ENCODE assay signal across 26 cellular contexts in the genomic region with DNA sequence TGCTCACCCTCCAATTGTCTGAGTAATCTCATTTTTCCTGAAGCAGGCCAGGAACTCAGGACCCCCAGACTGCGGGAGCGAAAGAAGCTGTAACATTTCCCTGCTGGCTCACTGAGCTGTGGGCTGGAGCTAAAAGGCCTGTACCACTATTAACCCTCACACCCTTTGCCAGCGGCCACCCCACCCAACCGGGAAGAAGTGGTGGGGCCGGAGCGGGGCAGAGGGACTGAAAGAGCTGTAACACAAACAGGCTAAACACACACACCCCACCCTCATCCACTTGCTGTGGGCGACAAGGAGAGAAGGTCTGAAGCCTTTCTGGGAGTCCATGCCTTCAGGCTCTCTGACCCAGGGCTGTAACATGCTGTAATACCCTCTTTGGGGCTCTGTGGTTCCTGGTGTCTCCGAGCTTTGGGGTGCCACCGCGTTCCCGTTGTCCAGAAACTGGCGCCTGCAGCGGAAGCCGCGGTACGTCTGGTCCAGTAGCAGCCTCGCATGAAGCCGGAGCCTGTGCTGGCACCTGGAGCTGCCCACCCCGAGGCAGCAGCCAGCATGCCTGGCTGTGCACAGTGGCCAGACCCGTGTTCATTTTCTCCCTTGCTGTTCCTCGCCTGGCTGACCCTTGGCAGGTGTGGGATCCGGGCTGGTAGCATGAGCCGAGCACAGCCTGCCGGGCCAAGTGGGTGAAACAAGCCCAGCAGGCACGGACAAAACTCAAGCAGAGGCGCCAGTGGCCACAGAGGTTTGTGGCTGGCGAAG.
"Had no signal": no experiment of that assay in that cellular context is flagged by ENCODE, and none has a peak within 500 bp of the region (broad histone marks: within the 10 kb centered on the region; RNA-seq: fewer than 3 reads in every experiment).

No MANE protein-coding gene starts in this region.

- H3K27me3 ChIP-seq: adrenal gland, ascending aorta, cardiac muscle cell, gastrocnemius medialis, sigmoid colon, tibial artery had no signal

- H3K36me3 ChIP-seq: adrenal gland, ascending aorta, cardiac muscle cell, gastrocnemius medialis, sigmoid colon, tibial artery had no signal

- H3K27ac ChIP-seq: adrenal gland, ascending aorta, cardiac muscle cell, gastrocnemius medialis, sigmoid colon, tibial artery had no signal

- DNase-seq: activated CD4-positive, alpha-beta T cell treated with anti-CD3 and anti-CD28 coated beads for 36 hours; activated CD4-positive, alpha-beta T cell treated with anti-CD3 and anti-CD28 coated beads, Interleukin-2, amount 50 U/mL, for 4 hours; activated CD4-positive, CD25-positive, alpha-beta regulatory T cell; activated naive CD4-positive, alpha-beta T cell treated with anti-CD3 and anti-CD28 coated beads for 36 hours; activated naive CD8-positive, alpha-beta T cell treated with anti-CD3 and anti-CD28 coated beads for 36 hours; activated T-cell treated with anti-CD3 and anti-CD28 coated beads for 4 hours; activated T-cell treated with anti-CD3 and anti-CD28 coated beads, Interleukin-2, amount 50 U/mL, for 72 hours; adrenal gland; cortex of kidney; effector memory CD8-positive, alpha-beta T cell; erythroblast; gastrocnemius medialis; kidney glomerular epithelial cell; sigmoid colon; small intestine; stimulated activated CD4-positive, alpha-beta T cell treated with anti-CD3 and anti-CD28 coated beads, Interleukin-1b, Interleukin-23, amount 100 ng/mL, for 48 hours; stimulated activated CD4-positive, alpha-beta T cell treated with anti-CD3 and anti-CD28 coated beads, Interleukin-4, amount 100 ng/mL, for 4 hours; stimulated activated CD8-positive, alpha-beta memory T cell treated with anti-CD3 and anti-CD28 coated beads, Interleukin-4, amount 100 ng/mL, for 48 hours; stimulated activated naive CD8-positive, alpha-beta T cell treated with anti-CD3 and anti-CD28 coated beads, Interleukin-15, amount 100 ng/mL, for 72 hours; substantia nigra had no signal

- H3K4me1 ChIP-seq: adrenal gland, ascending aorta, gastrocnemius medialis, sigmoid colon, tibial artery had no signal

- ATAC-seq: activated CD4-positive, alpha-beta T cell treated with anti-CD3 and anti-CD28 coated beads for 36 hours; activated T-cell treated with anti-CD3 and anti-CD28 coated beads, Interleukin-2, amount 50 U/mL, for 72 hours; effector memory CD8-positive, alpha-beta T cell; gastrocnemius medialis; left lobe of liver; stimulated activated memory B cell treated with anti-CD40 and anti-IgM and Interleukin-4, amounts not matched to agents 10 μg/mL and 1 μg/mL and 100 μg/mL, for 72 hours; stimulated activated naive CD8-positive, alpha-beta T cell treated with anti-CD3 and anti-CD28 coated beads, Interleukin-15, amount 100 ng/mL, for 72 hours had no signal

- H3K4me3 ChIP-seq: adrenal gland, ascending aorta, cardiac muscle cell, gastrocnemius medialis, mucosa of descending colon, sigmoid colon, tibial artery had no signal

- H3K9me3 ChIP-seq: adrenal gland, ascending aorta, gastrocnemius medialis, mucosa of descending colon, sigmoid colon, tibial artery had no signal
